1 cellular context compared by ENCODE assay signal in the genomic region with DNA sequence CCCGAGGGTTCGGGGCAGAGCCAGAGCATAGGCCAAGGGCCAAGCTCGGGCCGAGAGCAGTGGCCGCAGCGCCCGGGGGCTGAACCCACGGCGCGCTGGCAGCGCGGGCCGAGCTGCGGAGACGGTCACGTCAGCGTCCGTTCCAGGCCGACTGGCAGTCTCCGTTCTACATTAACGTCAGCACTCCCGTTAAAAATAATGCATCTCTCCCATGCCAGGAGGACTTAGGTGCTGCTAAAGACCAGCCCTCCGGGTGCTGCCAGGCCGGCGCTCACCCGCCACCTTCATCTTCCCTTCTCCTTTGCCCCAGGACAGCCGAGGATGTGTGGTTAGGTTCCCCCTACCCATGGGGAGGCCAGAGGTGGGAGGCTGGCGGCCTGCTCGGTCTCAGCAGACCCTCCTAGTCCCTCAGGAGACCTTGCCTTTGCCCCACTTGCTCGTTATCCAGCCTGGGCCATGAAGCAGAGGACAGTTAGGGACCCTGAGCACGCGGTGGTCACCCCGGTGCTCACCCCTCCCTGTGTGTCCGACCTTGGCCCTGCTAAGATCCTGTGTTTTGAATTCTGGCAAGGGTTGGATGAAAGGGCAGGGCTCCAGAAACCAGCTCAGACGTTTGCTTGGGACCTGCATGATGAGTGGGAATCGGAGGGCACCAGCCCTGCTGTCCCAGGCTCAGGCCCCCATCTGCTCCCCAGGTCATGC.
TF ChIP-seq lines count a peak whose summit lies in the region.

No MANE protein-coding gene starts in this region.

TF ChIP-seq in K562, 482 proteins besides CTCF, POLR2A, EP300 and RAD21 (continued from another document and continues in another):
- TF ChIP-seq PTBP1 (IDR thresholded peaks at IDR 0.05; ENCODE audit: low read depth, low read length) (no peak), SUPT5H (IDR thresholded peaks at IDR 0.05) (0 out of 2 replicates have a peak, but pooled peaks have one; percentile 12), ZFPM2 (CRISPR knock-in tag; IDR thresholded peaks at IDR 0.05) (no peak), FOSL1 (tag; conservative IDR thresholded peaks at IDR 0.05) (no peak), MYNN (IDR thresholded peaks at IDR 0.05) (no peak), MYNN (CRISPR knock-in tag; IDR thresholded peaks at IDR 0.05) (no peak), CBX1 (IDR thresholded peaks at IDR 0.05; ENCODE audit: low read depth) (no peak), HNRNPLL (IDR thresholded peaks at IDR 0.05; ENCODE audit: low read depth, low read length, poor library complexity, severe bottlenecking) (no peak), PHB (CRISPR knock-in tag; IDR thresholded peaks at IDR 0.05) (no peak), NR2C2 (CRISPR knock-in tag; IDR thresholded peaks at IDR 0.05) (no peak), NR2C2 (tag; IDR thresholded peaks at IDR 0.05) (peak; percentile 24; the same call in 1 of the 2 replicates), SMARCA5 (IDR thresholded peaks at IDR 0.05) (no peak), PYGO2 (tag; IDR thresholded peaks at IDR 0.05) (no peak), POLR2AphosphoS5 (IDR thresholded peaks at IDR 0.05; ENCODE audit: control insufficient read depth, insufficient read depth, low read depth, low read length) (no peak; the same call in 1 of the 2 replicates), CEBPB (tag; IDR thresholded peaks at IDR 0.05) (no peak), ZNF766 (CRISPR knock-in tag; conservative IDR thresholded peaks at IDR 0.05) (no peak), ARNT (IDR thresholded peaks at IDR 0.05) (no peak), ZNF77 (CRISPR knock-in tag; IDR thresholded peaks at IDR 0.05) (no peak), ZNF584 (CRISPR knock-in tag; IDR thresholded peaks at IDR 0.05; ENCODE audit: low read depth) (no peak), CCNT2 (IDR thresholded peaks at IDR 0.05; ENCODE audit: borderline replicate concordance, extremely low read depth, insufficient read length, low read depth, low read length) (peak; percentile 2), NR4A1 (CRISPR knock-in tag; IDR thresholded peaks at IDR 0.05) (no peak), NR4A1 (tag; IDR thresholded peaks at IDR 0.05) (no peak), MECOM (CRISPR knock-in tag; IDR thresholded peaks at IDR 0.05) (no peak)
- TF ChIP-seq, protein P1, sequence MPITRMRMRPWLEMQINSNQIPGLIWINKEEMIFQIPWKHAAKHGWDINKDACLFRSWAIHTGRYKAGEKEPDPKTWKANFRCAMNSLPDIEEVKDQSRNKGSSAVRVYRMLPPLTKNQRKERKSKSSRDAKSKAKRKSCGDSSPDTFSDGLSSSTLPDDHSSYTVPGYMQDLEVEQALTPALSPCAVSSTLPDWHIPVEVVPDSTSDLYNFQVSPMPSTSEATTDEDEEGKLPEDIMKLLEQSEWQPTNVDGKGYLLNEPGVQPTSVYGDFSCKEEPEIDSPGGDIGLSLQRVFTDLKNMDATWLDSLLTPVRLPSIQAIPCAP (CRISPR knock-in tag; IDR thresholded peaks at IDR 0.05; ENCODE audit: borderline replicate concordance): no peak
- TF ChIP-seq, protein P2, sequence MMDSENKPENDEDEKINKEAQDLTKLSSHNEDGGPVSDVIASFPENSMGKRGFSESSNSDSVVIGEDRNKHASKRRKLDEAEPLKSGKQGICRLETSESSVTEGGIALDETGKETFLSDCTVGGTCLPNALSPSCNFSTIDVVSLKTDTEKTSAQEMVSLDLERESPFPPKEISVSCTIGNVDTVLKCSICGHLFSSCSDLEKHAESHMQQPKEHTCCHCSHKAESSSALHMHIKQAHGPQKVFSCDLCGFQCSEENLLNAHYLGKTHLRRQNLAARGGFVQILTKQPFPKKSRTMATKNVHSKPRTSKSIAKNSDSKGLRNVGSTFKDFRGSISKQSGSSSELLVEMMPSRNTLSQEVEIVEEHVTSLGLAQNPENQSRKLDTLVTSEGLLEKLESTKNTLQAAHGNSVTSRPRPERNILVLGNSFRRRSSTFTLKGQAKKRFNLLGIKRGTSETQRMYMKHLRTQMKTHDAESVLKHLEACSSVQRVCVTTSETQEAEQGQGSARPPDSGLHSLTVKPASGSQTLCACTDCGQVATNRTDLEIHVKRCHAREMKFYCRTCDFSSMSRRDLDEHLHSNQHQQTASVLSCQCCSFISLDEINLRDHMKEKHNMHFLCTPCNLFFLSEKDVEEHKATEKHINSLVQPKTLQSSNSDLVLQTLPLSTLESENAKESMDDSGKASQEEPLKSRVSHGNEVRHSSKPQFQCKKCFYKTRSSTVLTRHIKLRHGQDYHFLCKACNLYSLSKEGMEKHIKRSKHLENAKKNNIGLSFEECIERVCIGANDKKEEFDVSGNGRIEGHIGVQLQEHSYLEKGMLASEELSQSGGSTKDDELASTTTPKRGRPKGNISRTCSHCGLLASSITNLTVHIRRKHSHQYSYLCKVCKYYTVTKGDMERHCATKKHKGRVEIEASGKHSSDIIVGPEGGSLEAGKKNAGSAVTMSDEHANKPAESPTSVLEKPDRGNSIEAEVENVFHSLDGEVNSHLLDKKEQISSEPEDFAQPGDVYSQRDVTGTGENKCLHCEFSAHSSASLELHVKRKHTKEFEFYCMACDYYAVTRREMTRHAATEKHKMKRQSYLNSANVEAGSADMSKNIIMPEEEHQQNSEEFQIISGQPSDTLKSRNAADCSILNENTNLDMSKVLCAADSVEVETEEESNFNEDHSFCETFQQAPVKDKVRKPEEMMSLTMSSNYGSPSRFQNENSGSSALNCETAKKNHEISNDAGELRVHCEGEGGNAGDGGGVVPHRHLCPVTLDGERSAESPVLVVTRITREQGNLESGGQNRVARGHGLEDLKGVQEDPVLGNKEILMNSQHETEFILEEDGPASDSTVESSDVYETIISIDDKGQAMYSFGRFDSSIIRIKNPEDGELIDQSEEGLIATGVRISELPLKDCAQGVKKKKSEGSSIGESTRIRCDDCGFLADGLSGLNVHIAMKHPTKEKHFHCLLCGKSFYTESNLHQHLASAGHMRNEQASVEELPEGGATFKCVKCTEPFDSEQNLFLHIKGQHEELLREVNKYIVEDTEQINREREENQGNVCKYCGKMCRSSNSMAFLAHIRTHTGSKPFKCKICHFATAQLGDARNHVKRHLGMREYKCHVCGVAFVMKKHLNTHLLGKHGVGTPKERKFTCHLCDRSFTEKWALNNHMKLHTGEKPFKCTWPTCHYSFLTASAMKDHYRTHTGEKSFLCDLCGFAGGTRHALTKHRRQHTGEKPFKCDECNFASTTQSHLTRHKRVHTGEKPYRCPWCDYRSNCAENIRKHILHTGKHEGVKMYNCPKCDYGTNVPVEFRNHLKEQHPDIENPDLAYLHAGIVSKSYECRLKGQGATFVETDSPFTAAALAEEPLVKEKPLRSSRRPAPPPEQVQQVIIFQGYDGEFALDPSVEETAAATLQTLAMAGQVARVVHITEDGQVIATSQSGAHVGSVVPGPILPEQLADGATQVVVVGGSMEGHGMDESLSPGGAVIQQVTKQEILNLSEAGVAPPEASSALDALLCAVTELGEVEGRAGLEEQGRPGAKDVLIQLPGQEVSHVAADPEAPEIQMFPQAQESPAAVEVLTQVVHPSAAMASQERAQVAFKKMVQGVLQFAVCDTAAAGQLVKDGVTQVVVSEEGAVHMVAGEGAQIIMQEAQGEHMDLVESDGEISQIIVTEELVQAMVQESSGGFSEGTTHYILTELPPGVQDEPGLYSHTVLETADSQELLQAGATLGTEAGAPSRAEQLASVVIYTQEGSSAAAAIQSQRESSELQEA (IDR thresholded peaks at IDR 0.05; ENCODE audit: low read depth): no peak
- TF ChIP-seq, protein P3, sequence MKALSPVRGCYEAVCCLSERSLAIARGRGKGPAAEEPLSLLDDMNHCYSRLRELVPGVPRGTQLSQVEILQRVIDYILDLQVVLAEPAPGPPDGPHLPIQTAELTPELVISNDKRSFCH (CRISPR knock-in tag; IDR thresholded peaks at IDR 0.05): no peak
- TF ChIP-seq, protein P3 (tag; IDR thresholded peaks at IDR 0.05): no peak
- TF ChIP-seq, protein P4, sequence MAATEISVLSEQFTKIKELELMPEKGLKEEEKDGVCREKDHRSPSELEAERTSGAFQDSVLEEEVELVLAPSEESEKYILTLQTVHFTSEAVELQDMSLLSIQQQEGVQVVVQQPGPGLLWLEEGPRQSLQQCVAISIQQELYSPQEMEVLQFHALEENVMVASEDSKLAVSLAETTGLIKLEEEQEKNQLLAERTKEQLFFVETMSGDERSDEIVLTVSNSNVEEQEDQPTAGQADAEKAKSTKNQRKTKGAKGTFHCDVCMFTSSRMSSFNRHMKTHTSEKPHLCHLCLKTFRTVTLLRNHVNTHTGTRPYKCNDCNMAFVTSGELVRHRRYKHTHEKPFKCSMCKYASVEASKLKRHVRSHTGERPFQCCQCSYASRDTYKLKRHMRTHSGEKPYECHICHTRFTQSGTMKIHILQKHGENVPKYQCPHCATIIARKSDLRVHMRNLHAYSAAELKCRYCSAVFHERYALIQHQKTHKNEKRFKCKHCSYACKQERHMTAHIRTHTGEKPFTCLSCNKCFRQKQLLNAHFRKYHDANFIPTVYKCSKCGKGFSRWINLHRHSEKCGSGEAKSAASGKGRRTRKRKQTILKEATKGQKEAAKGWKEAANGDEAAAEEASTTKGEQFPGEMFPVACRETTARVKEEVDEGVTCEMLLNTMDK (IDR thresholded peaks at IDR 0.05; ENCODE audit: borderline replicate concordance, insufficient read depth, low read depth, low read length, poor library complexity, severe bottlenecking): no peak
- TF ChIP-seq, protein P5, sequence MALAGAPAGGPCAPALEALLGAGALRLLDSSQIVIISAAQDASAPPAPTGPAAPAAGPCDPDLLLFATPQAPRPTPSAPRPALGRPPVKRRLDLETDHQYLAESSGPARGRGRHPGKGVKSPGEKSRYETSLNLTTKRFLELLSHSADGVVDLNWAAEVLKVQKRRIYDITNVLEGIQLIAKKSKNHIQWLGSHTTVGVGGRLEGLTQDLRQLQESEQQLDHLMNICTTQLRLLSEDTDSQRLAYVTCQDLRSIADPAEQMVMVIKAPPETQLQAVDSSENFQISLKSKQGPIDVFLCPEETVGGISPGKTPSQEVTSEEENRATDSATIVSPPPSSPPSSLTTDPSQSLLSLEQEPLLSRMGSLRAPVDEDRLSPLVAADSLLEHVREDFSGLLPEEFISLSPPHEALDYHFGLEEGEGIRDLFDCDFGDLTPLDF (CRISPR knock-in tag; IDR thresholded peaks at IDR 0.05): no peak
- TF ChIP-seq, protein P6, sequence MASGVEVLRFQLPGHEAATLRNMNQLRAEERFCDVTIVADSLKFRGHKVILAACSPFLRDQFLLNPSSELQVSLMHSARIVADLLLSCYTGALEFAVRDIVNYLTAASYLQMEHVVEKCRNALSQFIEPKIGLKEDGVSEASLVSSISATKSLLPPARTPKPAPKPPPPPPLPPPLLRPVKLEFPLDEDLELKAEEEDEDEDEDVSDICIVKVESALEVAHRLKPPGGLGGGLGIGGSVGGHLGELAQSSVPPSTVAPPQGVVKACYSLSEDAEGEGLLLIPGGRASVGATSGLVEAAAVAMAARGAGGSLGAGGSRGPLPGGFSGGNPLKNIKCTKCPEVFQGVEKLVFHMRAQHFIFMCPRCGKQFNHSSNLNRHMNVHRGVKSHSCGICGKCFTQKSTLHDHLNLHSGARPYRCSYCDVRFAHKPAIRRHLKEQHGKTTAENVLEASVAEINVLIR (CRISPR knock-in tag; IDR thresholded peaks at IDR 0.05): no peak
- TF ChIP-seq, protein P7, sequence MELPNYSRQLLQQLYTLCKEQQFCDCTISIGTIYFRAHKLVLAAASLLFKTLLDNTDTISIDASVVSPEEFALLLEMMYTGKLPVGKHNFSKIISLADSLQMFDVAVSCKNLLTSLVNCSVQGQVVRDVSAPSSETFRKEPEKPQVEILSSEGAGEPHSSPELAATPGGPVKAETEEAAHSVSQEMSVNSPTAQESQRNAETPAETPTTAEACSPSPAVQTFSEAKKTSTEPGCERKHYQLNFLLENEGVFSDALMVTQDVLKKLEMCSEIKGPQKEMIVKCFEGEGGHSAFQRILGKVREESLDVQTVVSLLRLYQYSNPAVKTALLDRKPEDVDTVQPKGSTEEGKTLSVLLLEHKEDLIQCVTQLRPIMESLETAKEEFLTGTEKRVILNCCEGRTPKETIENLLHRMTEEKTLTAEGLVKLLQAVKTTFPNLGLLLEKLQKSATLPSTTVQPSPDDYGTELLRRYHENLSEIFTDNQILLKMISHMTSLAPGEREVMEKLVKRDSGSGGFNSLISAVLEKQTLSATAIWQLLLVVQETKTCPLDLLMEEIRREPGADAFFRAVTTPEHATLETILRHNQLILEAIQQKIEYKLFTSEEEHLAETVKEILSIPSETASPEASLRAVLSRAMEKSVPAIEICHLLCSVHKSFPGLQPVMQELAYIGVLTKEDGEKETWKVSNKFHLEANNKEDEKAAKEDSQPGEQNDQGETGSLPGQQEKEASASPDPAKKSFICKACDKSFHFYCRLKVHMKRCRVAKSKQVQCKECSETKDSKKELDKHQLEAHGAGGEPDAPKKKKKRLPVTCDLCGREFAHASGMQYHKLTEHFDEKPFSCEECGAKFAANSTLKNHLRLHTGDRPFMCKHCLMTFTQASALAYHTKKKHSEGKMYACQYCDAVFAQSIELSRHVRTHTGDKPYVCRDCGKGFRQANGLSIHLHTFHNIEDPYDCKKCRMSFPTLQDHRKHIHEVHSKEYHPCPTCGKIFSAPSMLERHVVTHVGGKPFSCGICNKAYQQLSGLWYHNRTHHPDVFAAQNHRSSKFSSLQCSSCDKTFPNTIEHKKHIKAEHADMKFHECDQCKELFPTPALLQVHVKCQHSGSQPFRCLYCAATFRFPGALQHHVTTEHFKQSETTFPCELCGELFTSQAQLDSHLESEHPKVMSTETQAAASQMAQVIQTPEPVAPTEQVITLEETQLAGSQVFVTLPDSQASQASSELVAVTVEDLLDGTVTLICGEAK (IDR thresholded peaks at IDR 0.05): peak; percentile 47; the same call in 1 of the 2 replicates
- TF ChIP-seq, protein P7 (CRISPR knock-in tag; IDR thresholded peaks at IDR 0.05): no peak
